9 cellular contexts compared by ENCODE assay signal in the genomic region with DNA sequence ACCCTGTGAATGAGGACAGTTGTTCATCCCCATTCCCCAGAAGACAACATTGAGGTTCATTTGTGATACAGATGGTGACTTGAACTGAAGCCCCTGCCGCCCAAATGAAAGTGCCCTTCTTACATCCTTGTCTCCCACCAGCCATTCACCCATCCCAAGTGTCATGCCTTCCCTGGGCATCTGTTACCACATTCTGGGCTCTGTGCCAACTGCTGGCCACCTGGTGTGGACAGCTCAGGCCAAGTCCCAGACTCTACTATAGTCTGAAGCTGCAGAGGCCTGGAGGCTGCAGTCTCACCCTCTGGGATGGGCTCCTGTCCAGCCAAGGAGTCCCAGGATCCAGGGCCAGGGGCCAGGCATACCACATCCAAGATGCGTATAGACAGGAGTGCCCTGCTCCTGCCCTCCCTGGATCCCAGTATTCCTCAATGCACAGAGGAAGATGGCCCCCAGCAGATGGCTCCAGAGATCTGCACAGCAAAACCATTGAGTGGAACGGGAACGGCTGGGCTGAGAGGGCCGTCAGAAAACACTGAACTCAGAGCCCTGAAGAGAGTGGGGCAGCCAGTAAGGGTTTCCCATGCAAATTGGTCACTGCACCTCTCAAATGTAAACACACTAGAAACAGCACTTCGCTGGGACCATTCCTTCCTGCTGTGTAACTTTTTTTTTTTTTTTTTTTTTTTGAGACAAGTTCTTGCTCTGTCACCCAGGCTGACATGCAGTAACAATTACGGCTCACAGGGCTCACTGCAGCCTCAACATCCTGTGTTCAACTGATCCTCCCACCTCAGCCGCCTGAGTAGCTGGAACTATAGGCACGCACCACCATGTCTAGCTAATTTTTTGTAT. TPM values are rescaled to one million over a fixed set of nuclear protein-coding genes. Genes with fewer than 3 reads are reported as not detected.
DNase-seq lines count a peak whose midpoint lies in the region; ATAC-seq and TF ChIP-seq lines count a peak whose summit lies in the region.
"Had no signal": no experiment of that assay in that cellular context is flagged by ENCODE, and none has a peak within 500 bp of the region (broad histone marks: within the 10 kb centered on the region; RNA-seq: fewer than 3 reads in every experiment).

No MANE protein-coding gene starts in this region.

- H3K36me3 Mint-ChIP-seq in T-helper 2 cell treated with Interferon-gamma antibody and Interleukin-4, amounts not matched to agents 5 μg/mL and 100 μg/mL, for 36 hours (ENCODE audit: low read depth) = peaks cover 19% of the 10 kb centered on the region
- no peaks in the 10 kb centered on the region for H3K36me3 Mint-ChIP-seq in MCF 10A (ENCODE audit: insufficient read depth, unreplicated experiment)

- POLR2A ChIA-PET in MCF 10A (lab: Yijun Ruan, JAX) = interaction anchor here (1.0 kb wide), 1 partner anchor 9 kb away, joined by 3 read pairs; no protein-coding TSS in a partner anchor

- peak overlapping the region in 12 of 21 experiments; percentile 9 to 83 (median 49) for H3K27ac ChIP-seq in skin epidermis
- peak overlapping the region in 1 of 2 donors; percentile 21 for H3K27ac ChIP-seq in coronary artery

- intact Hi-C loops in MCF 10A (cut with micrococcal nuclease) = loop anchor here (1.0 kb wide), 2 partner anchors 48 to 56 kb away; no protein-coding TSS in a partner anchor

- ATAC-seq in GM18907 (IDR thresholded peaks at IDR 0.05; ENCODE audit: unreplicated experiment) = peak; percentile 64

- DNase-seq in AG20443 (ENCODE audit: low spot score) = peak; percentile 82
- peak; percentile 86 for DNase-seq in NCI-H1694 (lab: John Stamatoyannopoulos, UW)
- DNase-seq in T-helper 2 cell treated with Interferon-gamma antibody and Interleukin-4, amounts not matched to agents 5 μg/mL and 100 μg/mL, for 36 hours (ENCODE audit: low spot score) = peak; percentile 32
- peak; percentile 92 for DNase-seq in MCF 10A (ENCODE audit: unreplicated experiment)
- peak; percentile 71 for DNase-seq in iPS-NIHi11 (ENCODE audit: low spot score)
- DNase-seq in coronary artery (ENCODE audit: low spot score) = no peak

- BruUV-seq in MCF 10A (replicated peaks; lab: Mats Ljungman, UMichigan) = no TSS peak

- H3K9me3 Mint-ChIP-seq in T-helper 2 cell treated with Interferon-gamma antibody and Interleukin-4, amounts not matched to agents 5 μg/mL and 100 μg/mL, for 36 hours = peaks cover 7% of the 10 kb centered on the region
- no peaks in the 10 kb centered on the region for H3K9me3 Mint-ChIP-seq in MCF 10A (ENCODE audit: unreplicated experiment)

- peak overlapping the region; percentile 77 for H3K27ac Mint-ChIP-seq in T-helper 2 cell treated with Interferon-gamma antibody and Interleukin-4, amounts not matched to agents 5 μg/mL and 100 μg/mL, for 36 hours
- H3K27ac Mint-ChIP-seq in MCF 10A (ENCODE audit: low read depth, unreplicated experiment) = no peak overlapping the region

- peaks cover 50% of the 10 kb centered on the region for H3K4me1 Mint-ChIP-seq in T-helper 2 cell treated with Interferon-gamma antibody and Interleukin-4, amounts not matched to agents 5 μg/mL and 100 μg/mL, for 36 hours (ENCODE audit: low read depth)
- H3K4me1 Mint-ChIP-seq in MCF 10A (ENCODE audit: insufficient read depth, unreplicated experiment) = peaks cover 27% of the 10 kb centered on the region

- H3K4me3 Mint-ChIP-seq in T-helper 2 cell treated with Interferon-gamma antibody and Interleukin-4, amounts not matched to agents 5 μg/mL and 100 μg/mL, for 36 hours = peak overlapping the region; percentile 33
- peak overlapping the region; percentile 26 for H3K4me3 Mint-ChIP-seq in MCF 10A (ENCODE audit: unreplicated experiment)

- H3K4me3 ChIP-seq in skin epidermis (no peak overlapping the region), coronary artery (no peak overlapping the region)
- H3K4me3 ChIP-seq: HAP-1 had no signal

- H3K27me3 Mint-ChIP-seq in T-helper 2 cell treated with Interferon-gamma antibody and Interleukin-4, amounts not matched to agents 5 μg/mL and 100 μg/mL, for 36 hours (ENCODE audit: low read depth) = no peaks in the 10 kb centered on the region
- H3K27me3 Mint-ChIP-seq in MCF 10A (ENCODE audit: insufficient read depth, unreplicated experiment) = no peaks in the 10 kb centered on the region

- CTCF ChIA-PET in MCF 10A (lab: Yijun Ruan, JAX) = interaction anchor here (0.7 to 4.7 kb wide), 12 partner anchors 9 to 188 kb away, joined by 3 to 36 read pairs (median 5); no protein-coding TSS in a partner anchor

- TF ChIP-seq CTCF in MCF 10A (IDR thresholded peaks at IDR 0.05; ENCODE audit: unreplicated experiment) = peak; percentile 58
- TF ChIP-seq CTCF in coronary artery (IDR thresholded peaks at IDR 0.05) = no peak

RNA-seq across cellular contexts. Expression of a gene that starts 22.8 kb away (rescaled TPM):
- 0.44 and 0.98 TPM in 2 replicates for total RNA-seq in MCF 10A (2022)
